Comparison of ENCODE assay signal across 19 cellular contexts in genomic region chr14:29264865-29265264, GRCh38.
"Had no signal": no experiment of that assay in that cellular context is flagged by ENCODE, and none has a peak within 500 bp of the region (broad histone marks: within the 10 kb centered on the region; RNA-seq: fewer than 3 reads in every experiment).

No MANE protein-coding gene starts in this region.

- H3K36me3 ChIP-seq: SJSA1 had no signal

- ATAC-seq: K562 had no signal

- H3K27ac ChIP-seq: KMS-11, SJSA1, SK-N-MC had no signal

- H3K9me3 ChIP-seq: SJSA1 had no signal

- DNase-seq: Kasumi-1, MM.1S, NCI-H1092 treated with DMSO at 0.1 percent for 48 hours, NCI-H1436 treated with DMSO at 0.1 percent for 48 hours, NCI-H1694 treated with DMSO at 0.1 percent for 48 hours, NCI-H1930, NCI-H2081, NCI-H2107, NCI-H2227 treated with DMSO at 0.1 percent for 48 hours, NCI-H524, NCI-H526 treated with DMSO at 0.1 percent for 48 hours, NCI-H774, Right ventricle myocardium superior, RPMI8226, SIG-M5 had no signal

- H3K9ac ChIP-seq: KMS-11 had no signal

- H3K4me3 ChIP-seq: K562, SJSA1, SK-N-MC had no signal

- H3K27me3 ChIP-seq: SJSA1 had no signal

- H3K4me2 ChIP-seq: KMS-11 had no signal
